31 cellular contexts compared by ENCODE assay signal in genomic region chr2:226154610-226155009, GRCh38.
A peak's percentile ranks its signal among the peaks of the same experiment; 100 is the strongest.
DNase-seq lines count a peak whose midpoint lies in the region; FAIRE-seq and TF ChIP-seq lines count a peak whose summit lies in the region.
"Had no signal": no experiment of that assay in that cellular context is flagged by ENCODE, and none has a peak within 500 bp of the region (broad histone marks: within the 10 kb centered on the region; RNA-seq: fewer than 3 reads in every experiment).

No MANE protein-coding gene starts in this region.

- DNase-seq in NCI-H1417 treated with DMSO at 0.1 percent for 48 hours (lab: John Stamatoyannopoulos, UW) (peak; percentile 5), bronchial epithelial cell (ENCODE audit: low read depth) (peak; percentile 11), type B pancreatic cell (ENCODE audit: extremely low spot score, unreplicated experiment) (no peak), AML-193 (lab: John Stamatoyannopoulos, UW) (no peak), uterus (no peak), ecto neural progenitor cell (ENCODE audit: low spot score) (no peak)
- DNase-seq: activated CD4-positive, alpha-beta memory T cell treated with anti-CD3 and anti-CD28 coated beads for 36 hours; activated CD8-positive, alpha-beta memory T cell treated with anti-CD3 and anti-CD28 coated beads, Interleukin-2, amount 50 U/mL, for 48 hours; amygdala; Caco-2; DND-41; effector CD8-positive, alpha-beta T cell; foreskin keratinocyte; heart right ventricle; Kasumi-1; left cardiac atrium; NCI-H1048; NCI-H187 treated with DMSO at 0.1 percent for 48 hours; NCI-H526; small intestine; stimulated activated CD4-positive, alpha-beta T cell treated with anti-CD3 and anti-CD28 coated beads, Interleukin-2, amount 100 ng/mL, for 24 hours; transverse colon had no signal

- peak overlapping the region in 1 of 2 donors; percentile 6 for H3K27ac ChIP-seq in uterus
- H3K27ac ChIP-seq: breast epithelium, C4-2B, foreskin keratinocyte, heart right ventricle, SJSA1, transverse colon had no signal

- H3K27ac Mint-ChIP-seq in nephron = peak overlapping the region; percentile 39 to 71 (median 62)
- peak overlapping the region; percentile 41 for H3K27ac Mint-ChIP-seq in type B pancreatic cell
- H3K27ac Mint-ChIP-seq: activated CD4-positive, alpha-beta memory T cell treated with anti-CD3 and anti-CD28 coated beads for 36 hours; activated naive CD4-positive, alpha-beta T cell treated with anti-CD3 and anti-CD28 coated beads, Interleukin-2, amount 50 U/mL, for 24 hours; activated T-helper 2 cell treated with anti-CD3 and anti-CD28 coated beads, Interferon-gamma antibody, Interleukin-2, Interleukin-4, amounts not matched to agents 10 μg/mL and 5 μg/mL and 100 μg/mL, durations not matched to agents 14 hours and 24 hours and 36 hours; T-helper 1 cell treated with Interleukin-12 subunit alpha and Interleukin-12 subunit beta and Interleukin-4 antibody, amounts not matched to agents 30 μg/mL and 1 μg/mL, for 36 hours had no signal

- H3K4me3 ChIP-seq in bronchial epithelial cell (ENCODE audit: low read depth, low read length) = no peak overlapping the region
- H3K4me3 ChIP-seq in uterus = no peak overlapping the region
- H3K4me3 ChIP-seq: breast epithelium, heart right ventricle, SJSA1, transverse colon had no signal

- no peaks in the 10 kb centered on the region for H3K27me3 Mint-ChIP-seq in nephron (ENCODE audit: low read depth)
- H3K27me3 Mint-ChIP-seq in type B pancreatic cell = no peaks in the 10 kb centered on the region

- H3K4me1 Mint-ChIP-seq in nephron (peaks cover 24% of the 10 kb centered on the region), type B pancreatic cell (ENCODE audit: unreplicated experiment) (peaks cover 42% of the 10 kb centered on the region)
- H3K4me1 Mint-ChIP-seq: activated naive CD4-positive, alpha-beta T cell treated with anti-CD3 and anti-CD28 coated beads, Interleukin-2, amount 50 U/mL, for 24 hours had no signal

- no peak for FAIRE-seq in bronchial epithelial cell (lab: Jason Lieb, UNC)
- FAIRE-seq: colon, GM19239, small intestine had no signal

- H3K36me3 Mint-ChIP-seq in nephron (ENCODE audit: low read depth) = no peaks in the 10 kb centered on the region
- no peaks in the 10 kb centered on the region for H3K36me3 Mint-ChIP-seq in type B pancreatic cell
- H3K36me3 Mint-ChIP-seq: activated CD4-positive, alpha-beta memory T cell treated with anti-CD3 and anti-CD28 coated beads for 36 hours; activated naive CD4-positive, alpha-beta T cell treated with anti-CD3 and anti-CD28 coated beads, Interleukin-2, amount 50 U/mL, for 24 hours had no signal

- H3K9me3 Mint-ChIP-seq in nephron = no peaks in the 10 kb centered on the region
- H3K9me3 Mint-ChIP-seq in type B pancreatic cell = no peaks in the 10 kb centered on the region
- H3K9me3 Mint-ChIP-seq: activated CD4-positive, alpha-beta memory T cell treated with anti-CD3 and anti-CD28 coated beads for 36 hours; activated naive CD4-positive, alpha-beta T cell treated with anti-CD3 and anti-CD28 coated beads, Interleukin-2, amount 50 U/mL, for 24 hours; activated T-helper 2 cell treated with anti-CD3 and anti-CD28 coated beads, Interferon-gamma antibody, Interleukin-2, Interleukin-4, amounts not matched to agents 10 μg/mL and 5 μg/mL and 100 μg/mL, durations not matched to agents 14 hours and 24 hours and 36 hours; T-helper 1 cell treated with Interleukin-12 subunit alpha and Interleukin-12 subunit beta and Interleukin-4 antibody, amounts not matched to agents 30 μg/mL and 1 μg/mL, for 36 hours had no signal

- TF ChIP-seq CTCF in bronchial epithelial cell (IDR thresholded peaks at IDR 0.05; ENCODE audit: insufficient read depth, low read length, severe bottlenecking) (no peak), nephron (IDR thresholded peaks at IDR 0.05; ENCODE audit: unreplicated experiment in 3 of 3) (no peak), type B pancreatic cell (conservative IDR thresholded peaks at IDR 0.05) (no peak), uterus (IDR thresholded peaks at IDR 0.05) (no peak)

- H3K36me3 ChIP-seq in bronchial epithelial cell (ENCODE audit: control insufficient read depth, insufficient read depth, low read length) = no peaks in the 10 kb centered on the region
- H3K36me3 ChIP-seq in uterus = no peaks in the 10 kb centered on the region
- H3K36me3 ChIP-seq: breast epithelium, heart right ventricle, SJSA1, transverse colon had no signal

- intact Hi-C loops in uterus (cut with DNase I; ENCODE audit: low total_unique reads) = no loop called here

- no peak for TF ChIP-seq POLR2A in uterus (IDR thresholded peaks at IDR 0.05)

- H3K4me3 Mint-ChIP-seq in nephron = no peak overlapping the region
- H3K4me3 Mint-ChIP-seq in type B pancreatic cell = peak overlapping the region; percentile 36
- H3K4me3 Mint-ChIP-seq: activated CD4-positive, alpha-beta memory T cell treated with anti-CD3 and anti-CD28 coated beads for 36 hours; activated naive CD4-positive, alpha-beta T cell treated with anti-CD3 and anti-CD28 coated beads, Interleukin-2, amount 50 U/mL, for 24 hours; T-helper 1 cell treated with Interleukin-12 subunit alpha and Interleukin-12 subunit beta and Interleukin-4 antibody, amounts not matched to agents 30 μg/mL and 1 μg/mL, for 36 hours had no signal

- no peaks in the 10 kb centered on the region for H3K27me3 ChIP-seq in bronchial epithelial cell (ENCODE audit: control insufficient read depth, insufficient read depth, low read length)
- no peaks in the 10 kb centered on the region for H3K27me3 ChIP-seq in uterus
- H3K27me3 ChIP-seq: breast epithelium, foreskin keratinocyte, heart right ventricle, SJSA1, transverse colon had no signal

- peaks cover 0 to 3% of the 10 kb centered on the region in 2 donors for H3K4me1 ChIP-seq in uterus
- H3K4me1 ChIP-seq: breast epithelium, foreskin keratinocyte, transverse colon had no signal

- H3K9me3 ChIP-seq in uterus = no peaks in the 10 kb centered on the region
- H3K9me3 ChIP-seq: breast epithelium, Caco-2, heart right ventricle, SJSA1, transverse colon had no signal

Comparison
In these comparisons a context has a peak if more than half of its experiments do, and no peak if none do; other contexts are left out.
1. DNase-seq: peak in NCI-H1417 treated with DMSO at 0.1 percent for 48 hours (single experiment) and bronchial epithelial cell (single experiment); none in type B pancreatic cell (single experiment), AML-193 (0 of 2), uterus (0 of 2) and ecto neural progenitor cell (single experiment).